In genomic region chr14:54622189-54622958, GRCh38 we compare ENCODE assay signal across 1 cellular context.
TF ChIP-seq lines count a peak whose summit lies in the region.

No MANE protein-coding gene starts in this region.

TF ChIP-seq in IMR-90, 13 proteins besides CTCF, POLR2A, EP300 and RAD21 (continued from another document):
- no peak for TF ChIP-seq MAFK (IDR thresholded peaks at IDR 0.05; ENCODE audit: low read depth, low read length)
- TF ChIP-seq, protein P1, sequence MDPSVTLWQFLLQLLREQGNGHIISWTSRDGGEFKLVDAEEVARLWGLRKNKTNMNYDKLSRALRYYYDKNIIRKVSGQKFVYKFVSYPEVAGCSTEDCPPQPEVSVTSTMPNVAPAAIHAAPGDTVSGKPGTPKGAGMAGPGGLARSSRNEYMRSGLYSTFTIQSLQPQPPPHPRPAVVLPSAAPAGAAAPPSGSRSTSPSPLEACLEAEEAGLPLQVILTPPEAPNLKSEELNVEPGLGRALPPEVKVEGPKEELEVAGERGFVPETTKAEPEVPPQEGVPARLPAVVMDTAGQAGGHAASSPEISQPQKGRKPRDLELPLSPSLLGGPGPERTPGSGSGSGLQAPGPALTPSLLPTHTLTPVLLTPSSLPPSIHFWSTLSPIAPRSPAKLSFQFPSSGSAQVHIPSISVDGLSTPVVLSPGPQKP (IDR thresholded peaks at IDR 0.05; ENCODE audit: borderline replicate concordance, low read depth, low read length), result no peak
